1 cellular context compared by ENCODE assay signal in genomic region chr5:179870952-179871351, GRCh38.
TF ChIP-seq lines count a peak whose summit lies in the region.

No MANE protein-coding gene starts in this region.

TF ChIP-seq in HepG2, 621 proteins besides CTCF, POLR2A, EP300 and RAD21:
- TF ChIP-seq ZNF329 (CRISPR knock-in tag; IDR thresholded peaks at IDR 0.05; ENCODE audit: low read depth) (peak; percentile 99), HOXA3 (CRISPR knock-in tag; IDR thresholded peaks at IDR 0.05) (0 out of 2 replicates have a peak, but pooled peaks have one; percentile 0), HINFP (CRISPR knock-in tag; IDR thresholded peaks at IDR 0.05; ENCODE audit: low read depth) (no peak)
